20 cellular contexts compared by ENCODE assay signal in the genomic region with DNA sequence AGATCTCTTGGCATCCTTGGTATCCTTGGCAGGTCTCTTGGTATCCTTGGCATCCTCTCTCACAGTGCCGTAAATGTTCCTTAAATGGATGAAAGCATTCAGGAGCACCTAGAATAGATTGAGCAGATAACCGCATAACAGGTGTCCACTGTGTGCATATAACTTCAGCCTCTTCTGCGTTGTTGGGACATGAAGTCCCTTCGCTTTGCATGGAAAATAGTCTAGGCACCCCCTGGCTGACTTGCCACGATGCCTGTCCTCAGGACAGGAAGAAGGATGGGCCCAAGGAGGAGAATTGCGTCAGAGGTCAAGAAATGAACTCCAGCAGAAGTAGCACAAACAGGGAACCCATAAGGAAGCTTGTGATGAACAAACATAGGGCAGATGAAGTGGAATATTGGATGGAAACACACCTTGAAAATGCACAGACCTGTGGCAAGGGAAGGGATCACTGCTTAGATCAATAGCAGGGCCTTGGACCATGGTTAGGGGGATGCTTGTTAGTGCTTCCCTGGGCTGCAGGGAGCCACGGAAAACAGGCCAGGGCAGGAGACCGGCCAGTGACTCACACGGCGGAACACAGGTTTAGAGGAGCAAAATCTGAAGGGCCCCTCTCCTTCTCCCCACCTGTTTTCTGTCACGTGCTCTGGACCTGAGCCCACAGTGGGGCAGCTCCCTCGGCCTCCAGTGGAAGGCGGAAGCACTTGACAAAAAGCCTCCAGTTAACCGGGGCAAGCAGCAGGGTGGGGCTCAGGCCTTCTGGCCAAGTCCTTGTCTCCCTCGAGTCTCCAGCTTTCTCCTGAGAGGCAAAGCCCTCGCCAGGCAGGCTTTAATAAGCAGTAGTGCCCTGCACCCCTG.
DNase-seq lines count a peak whose midpoint lies in the region; ATAC-seq and TF ChIP-seq lines count a peak whose summit lies in the region.
"Had no signal": no experiment of that assay in that cellular context is flagged by ENCODE, and none has a peak within 500 bp of the region (broad histone marks: within the 10 kb centered on the region; RNA-seq: fewer than 3 reads in every experiment).

No MANE protein-coding gene starts in this region.

- intact Hi-C loops in uterus (cut with DNase I; ENCODE audit: low total_unique reads) = no loop called here

- 89 to 91% methylated on average over 15 to 16 of the region's 16 CpGs for WGBS in mesodermal cell (ENCODE audit: insufficient coverage in 2 of 2), 2 experiments

- TF ChIP-seq CTCF in coronary artery (IDR thresholded peaks at IDR 0.05) (no peak), uterus (IDR thresholded peaks at IDR 0.05) (no peak)

- H3K9me3 ChIP-seq in mesodermal cell (ENCODE audit: control insufficient read depth, low read length) = no peaks in the 10 kb centered on the region
- H3K9me3 ChIP-seq in uterus = no peaks in the 10 kb centered on the region
- H3K9me3 ChIP-seq: SK-N-SH had no signal

- H3K36me3 ChIP-seq in mesodermal cell (ENCODE audit: control insufficient read depth, insufficient read depth, low read length) = no peaks in the 10 kb centered on the region
- no peaks in the 10 kb centered on the region for H3K36me3 ChIP-seq in uterus
- H3K36me3 ChIP-seq: brain microvascular endothelial cell had no signal

- no peak overlapping the region for H3K4me3 ChIP-seq in coronary artery
- no peak overlapping the region for H3K4me3 ChIP-seq in mesodermal cell (ENCODE audit: extremely low read depth, insufficient read depth, low read length, poor library complexity, severe bottlenecking)
- H3K4me3 ChIP-seq in uterus = no peak overlapping the region
- H3K4me3 ChIP-seq: GM12878 had no signal

- H3K4me1 ChIP-seq in mesodermal cell (ENCODE audit: control insufficient read depth, insufficient read depth, low read length, poor library complexity, severe bottlenecking) = peaks cover 26% of the 10 kb centered on the region
- H3K4me1 ChIP-seq in uterus = no peaks in the 10 kb centered on the region

- H3K27me3 ChIP-seq in uterus = no peaks in the 10 kb centered on the region
- H3K27me3 ChIP-seq: brain microvascular endothelial cell had no signal

- ATAC-seq in HG02884 (IDR thresholded peaks at IDR 0.05; ENCODE audit: unreplicated experiment) (no peak), GM21786 (IDR thresholded peaks at IDR 0.05; ENCODE audit: unreplicated experiment) (no peak)
- ATAC-seq: GM12878; natural killer cell treated with Interleukin-12 subunit alpha and Interleukin-12 subunit beta and Interleukin-15 and Interleukin-18, amount 100 ng/mL, for 72 hours; stimulated activated naive CD8-positive, alpha-beta T cell treated with anti-CD3 and anti-CD28 coated beads, Interleukin-15, Interleukin-2, amounts not matched to agents 100 U/mL and 50 U/mL, for 24 hours had no signal

- no peak overlapping the region for H3K27ac ChIP-seq in coronary artery
- H3K27ac ChIP-seq in mesodermal cell (ENCODE audit: low read depth, low read length, severe bottlenecking) = peak overlapping the region; percentile 8
- peak overlapping the region in 1 of 2 donors; percentile 5 for H3K27ac ChIP-seq in uterus
- H3K27ac ChIP-seq: brain microvascular endothelial cell had no signal

- no peak for TF ChIP-seq POLR2A in uterus (IDR thresholded peaks at IDR 0.05)

- DNase-seq in activated effector memory CD4-positive, alpha-beta T cell treated with anti-CD3 and anti-CD28 coated beads, Interleukin-2, amount 50 U/mL, for 16 hours = peak; percentile 1
- DNase-seq in activated effector memory CD4-positive, alpha-beta T cell treated with Interleukin-2 at 50 U/mL for 16 hours = no peak
- DNase-seq in coronary artery (ENCODE audit: low spot score) (peak; percentile 63), ureter (ENCODE audit: low spot score) (peak; percentile 71), uterus (no peak)
- DNase-seq: ACHN; brain microvascular endothelial cell; CD8-positive, alpha-beta memory T cell; effector CD8-positive, alpha-beta T cell; H9; NCI-H187; OCI-M1; SK-N-SH; stimulated activated naive CD8-positive, alpha-beta T cell treated with anti-CD3 and anti-CD28 coated beads, Interleukin-15, Interleukin-2, amounts not matched to agents 100 U/mL and 50 U/mL, for 24 hours; T1000 had no signal

Comparison
In these comparisons a context has a peak if more than half of its experiments do, and no peak if none do; other contexts are left out.
1. DNase-seq: peak in activated effector memory CD4-positive, alpha-beta T cell treated with anti-CD3 and anti-CD28 coated beads, Interleukin-2, amount 50 U/mL, for 16 hours (single experiment), coronary artery (single experiment) and ureter (single experiment); none in activated effector memory CD4-positive, alpha-beta T cell treated with Interleukin-2 at 50 U/mL for 16 hours (single experiment) and uterus (0 of 2).